In genomic region chr10:19769826-19770225, GRCh38 we compare ENCODE assay signal across 1 cellular context. TPM values are rescaled to one million over a fixed set of nuclear protein-coding genes. Genes with fewer than 3 reads are reported as not detected.
"Had no signal": no experiment of that assay in that cellular context is flagged by ENCODE, and none has a peak within 500 bp of the region (broad histone marks: within the 10 kb centered on the region; RNA-seq: fewer than 3 reads in every experiment).

No MANE protein-coding gene starts in this region.

RNA-seq across cellular contexts. Expression of gene PLXDC2, which starts 46.4 kb away (rescaled TPM):
- total RNA-seq: G401 had no signal
